ENCODE assay signal across 8 cellular contexts in the genomic region with DNA sequence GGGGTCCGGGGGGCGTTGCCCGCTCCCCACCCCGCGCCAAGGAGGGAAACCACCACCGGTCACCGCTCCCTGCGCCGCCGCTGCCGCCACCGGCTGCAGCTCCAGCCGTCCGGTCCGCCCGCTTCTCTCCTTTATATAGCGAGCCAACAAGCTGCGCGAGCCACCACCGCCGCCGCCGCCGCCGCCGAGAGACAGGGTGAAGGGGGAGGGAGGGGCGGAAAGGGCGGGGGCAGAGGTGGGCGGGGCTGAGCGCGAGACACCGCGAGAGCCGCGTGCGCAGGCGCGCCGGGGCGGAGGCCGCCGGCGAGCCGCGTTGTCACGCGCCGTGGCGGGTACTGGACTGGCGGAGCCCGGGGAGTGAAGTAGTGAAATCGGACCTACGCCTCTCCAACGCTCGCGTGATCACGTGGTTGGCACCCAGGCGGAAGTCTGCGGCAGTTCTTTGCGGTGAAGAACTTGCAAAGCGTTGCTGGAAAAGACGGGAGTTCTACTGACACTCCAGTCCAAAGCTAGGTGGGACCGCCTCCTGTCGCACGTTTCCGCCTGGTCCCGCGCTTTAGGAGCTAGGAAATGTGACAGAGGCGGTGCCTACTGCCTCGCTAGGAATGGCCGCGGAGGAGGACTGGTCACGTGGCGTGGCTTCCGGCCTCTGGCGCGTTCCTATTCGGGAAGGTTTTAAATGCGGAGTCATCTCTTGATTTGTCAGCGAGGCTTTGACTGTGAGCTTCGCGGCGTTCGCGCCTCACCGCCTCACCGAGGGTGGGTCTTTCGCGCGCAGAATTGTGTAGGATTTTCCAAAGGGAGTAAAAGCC. TPM values are rescaled to one million over a fixed set of nuclear protein-coding genes. Genes with fewer than 3 reads are reported as not detected.
DNase-seq lines count a peak whose midpoint lies in the region; ATAC-seq, FAIRE-seq and TF ChIP-seq lines count a peak whose summit lies in the region.

A gene (minus strand): TSS at position 193 of the 812 bp plus-strand sequence. CDS start 441 bp downstream, outside the sequence.

- H3K4me3 ChIP-seq in right atrium auricular region, result peak within 1 kb of the TSS; percentile 80 to 81
- peak within 1 kb of the TSS; percentile 87 for H3K4me3 ChIP-seq in psoas muscle

- H3K9me3 ChIP-seq in right atrium auricular region (no peaks in the 10 kb centered on the region), psoas muscle (no peaks in the 10 kb centered on the region)

- intact Hi-C loops in T-helper 2 cell treated with Interferon-gamma antibody and Interleukin-4, amounts not matched to agents 100 ng/mL and 5 ng/mL, for 36 hours (cut with micrococcal nuclease), result loop anchor here (1.0 to 2.0 kb wide), 7 partner anchors 232 to 312 kb away; a partner anchor contains a TSS
- intact Hi-C loops in psoas muscle (cut with DNase I), result loop anchor here (5.0 kb wide), 3 partner anchors 46 to 246 kb away; no protein-coding TSS in a partner anchor

- peak; percentile 75 for FAIRE-seq in urothelium cell line (lab: Jason Lieb, UNC)

- WGBS in psoas muscle, 3 donors, result 0% methylated on average over 74 to 90 of the region's 90 CpGs

- ATAC-seq in GM18499 (IDR thresholded peaks at IDR 0.05; ENCODE audit: insufficient read depth, unreplicated experiment) (peak; percentile 60), HG02943 (IDR thresholded peaks at IDR 0.05; ENCODE audit: low read depth, unreplicated experiment) (peak; percentile 71), psoas muscle (peak; percentile 87 to 93 (median 89))

- H3K27ac ChIP-seq in right atrium auricular region (peak within 1 kb of the TSS; percentile 99), psoas muscle (peak within 1 kb of the TSS; percentile 97)

- TF ChIP-seq CTCF in right atrium auricular region (IDR thresholded peaks at IDR 0.05) (no peak), psoas muscle (IDR thresholded peaks at IDR 0.05) (no peak)

- H3K4me1 ChIP-seq in right atrium auricular region, result peaks cover 0 to 32% of the 10 kb centered on the region in 2 donors
- H3K4me1 ChIP-seq in psoas muscle, result peaks cover 22% of the 10 kb centered on the region

- H3K27me3 ChIP-seq in right atrium auricular region, result no peaks in the 10 kb centered on the region
- no peaks in the 10 kb centered on the region for H3K27me3 ChIP-seq in psoas muscle (ENCODE audit: insufficient read depth in 3 of 3, low read length in 2 of 3)

- DNase-seq in NCI-H187 treated with DMSO at 0.1 percent for 48 hours (lab: John Stamatoyannopoulos, UW), result peak; percentile 83
- DNase-seq in anterior cingulate cortex (lab: John Stamatoyannopoulos, UW), result peak; percentile 86 to 100 (median 98)
- peak; percentile 96 for DNase-seq in right atrium auricular region (ENCODE audit: low spot score)
- DNase-seq in psoas muscle, result peak; percentile 94 to 98
- DNase-seq in urothelium cell line (ENCODE audit: low spot score), result peak; percentile 95

- H3K36me3 ChIP-seq in right atrium auricular region (peaks cover 1% of the 10 kb centered on the region), psoas muscle (ENCODE audit: insufficient read depth in 1 of 2, low read depth in 1 of 2) (peaks cover 0 to 4% of the 10 kb centered on the region in 2 donors)

RNA-seq across cellular contexts. Expression of the gene that starts here (rescaled TPM):
- 38.8 and 40.0 TPM in 2 replicates for total RNA-seq in T-helper 2 cell treated with Interferon-gamma antibody and Interleukin-4, amounts not matched to agents 100 ng/mL and 5 ng/mL, for 36 hours
- 10 to 100 TPM; 14.6 to 17.1 TPM for total RNA-seq in right atrium auricular region
- total RNA-seq in psoas muscle, result 10 to 100 TPM; 25.5 to 45.1 (median 33.0) TPM
- 10 to 100 TPM in 1 of 3 donors, 1 to 10 TPM in 2; 8.1 to 25.3 (median 8.8) TPM for polyA plus RNA-seq in psoas muscle

Comparison
In these comparisons a context has a peak if more than half of its experiments do, and no peak if none do; other contexts are left out.
1. Peak in every context shown above with its lines: DNase-seq, ATAC-seq, H3K4me3 ChIP-seq and H3K27ac ChIP-seq.